ENCODE assay signal across 9 cellular contexts in the genomic region with DNA sequence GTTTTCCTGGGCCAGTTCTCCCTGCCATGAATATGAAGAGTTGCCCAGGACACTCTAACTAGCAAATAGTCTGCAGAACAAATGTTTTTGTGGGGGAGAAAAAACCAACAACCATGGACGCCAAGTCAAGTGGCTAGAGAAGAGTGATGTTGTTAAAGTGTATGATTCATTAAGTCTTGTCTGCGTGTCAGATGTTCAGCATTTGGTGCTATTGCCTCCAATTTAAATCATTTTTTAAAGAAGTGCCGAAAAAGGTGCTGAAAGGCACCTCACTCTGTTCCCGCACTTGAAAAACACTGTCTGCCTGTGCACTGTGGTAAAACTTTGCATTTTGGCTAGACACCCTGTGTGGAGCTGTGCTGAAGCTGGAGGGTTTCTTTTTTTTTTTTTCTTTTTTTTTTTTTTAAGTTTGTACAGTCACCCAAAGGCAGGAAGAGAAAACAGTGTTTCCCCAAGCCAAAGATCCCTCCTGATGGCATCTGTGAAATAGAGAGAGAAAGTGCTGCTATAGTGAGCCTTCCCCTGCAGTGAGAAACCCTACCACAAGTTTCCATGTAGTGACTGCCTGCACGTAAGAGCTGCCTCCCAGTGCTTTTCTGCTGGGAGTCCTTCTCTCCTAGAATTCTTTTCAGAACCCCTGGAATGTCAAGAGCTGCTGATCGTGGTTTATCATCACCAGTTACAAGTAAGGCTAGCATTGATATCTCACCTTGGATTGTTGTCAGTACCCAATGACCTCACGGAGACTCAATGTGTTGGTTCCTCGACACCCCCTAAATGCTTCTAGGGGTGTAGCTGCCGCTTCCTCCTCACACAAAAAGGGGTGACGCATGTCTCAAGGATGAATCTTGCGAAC.
DNase-seq lines count a peak whose midpoint lies in the region; ATAC-seq and TF ChIP-seq lines count a peak whose summit lies in the region.
"Had no signal": no experiment of that assay in that cellular context is flagged by ENCODE, and none has a peak within 500 bp of the region (broad histone marks: within the 10 kb centered on the region; RNA-seq: fewer than 3 reads in every experiment).

No MANE protein-coding gene starts in this region.

- H3K9me3 Mint-ChIP-seq in activated T-helper 17 cell treated with anti-CD3 and anti-CD28 coated beads, Interleukin-2, amount 50 U/mL, for 72 hours, result no peaks in the 10 kb centered on the region

- ATAC-seq in GM18498 (IDR thresholded peaks at IDR 0.05; ENCODE audit: unreplicated experiment), result peak; percentile 68
- ATAC-seq in GM19463 (IDR thresholded peaks at IDR 0.05; ENCODE audit: unreplicated experiment), result peak; percentile 52
- peak; percentile 59 for ATAC-seq in HG03045 (IDR thresholded peaks at IDR 0.05; ENCODE audit: unreplicated experiment)
- peak; percentile 48 for ATAC-seq in activated T-helper 17 cell treated with anti-CD3 and anti-CD28 coated beads, Interleukin-2, amount 50 U/mL, for 72 hours (replicated peaks)

- peak overlapping the region; percentile 6 for H3K27ac Mint-ChIP-seq in activated T-helper 17 cell treated with anti-CD3 and anti-CD28 coated beads, Interleukin-2, amount 50 U/mL, for 72 hours

- no peaks in the 10 kb centered on the region for H4K20me1 ChIP-seq in hepatocyte (ENCODE audit: insufficient read depth, poor library complexity, severe bottlenecking)

- peaks cover 6% of the 10 kb centered on the region for H3K27me3 Mint-ChIP-seq in activated T-helper 17 cell treated with anti-CD3 and anti-CD28 coated beads, Interleukin-2, amount 50 U/mL, for 72 hours

- no peak overlapping the region for H2AFZ ChIP-seq in hepatocyte

- no peaks in the 10 kb centered on the region for H3K4me1 Mint-ChIP-seq in activated T-helper 17 cell treated with anti-CD3 and anti-CD28 coated beads, Interleukin-2, amount 50 U/mL, for 72 hours

- H3K9me3 ChIP-seq in hepatocyte (ENCODE audit: low read depth), result no peaks in the 10 kb centered on the region

- no peaks in the 10 kb centered on the region for H3K36me3 Mint-ChIP-seq in activated T-helper 17 cell treated with anti-CD3 and anti-CD28 coated beads, Interleukin-2, amount 50 U/mL, for 72 hours (ENCODE audit: low read depth)

- no peak for TF ChIP-seq POLR2A in erythroblast (IDR thresholded peaks at IDR 0.05; ENCODE audit: low read length)

- no peak overlapping the region for H3K4me2 ChIP-seq in hepatocyte

- H3K27me3 ChIP-seq in hepatocyte, result peaks cover 5% of the 10 kb centered on the region

- H3K4me3 Mint-ChIP-seq in activated T-helper 17 cell treated with anti-CD3 and anti-CD28 coated beads, Interleukin-2, amount 50 U/mL, for 72 hours, result no peak overlapping the region

- no peaks in the 10 kb centered on the region for H3K79me2 ChIP-seq in hepatocyte

- TF ChIP-seq CTCF in hepatocyte (IDR thresholded peaks at IDR 0.05; ENCODE audit: poor library complexity), result no peak

- 92% methylated on average over 11 of the region's 11 CpGs for WGBS in hepatocyte (ENCODE audit: low lambda C conversion rate, missing lambda C conversion rate)

- H3K4me1 ChIP-seq in hepatocyte (ENCODE audit: insufficient read depth), result no peaks in the 10 kb centered on the region

- no peak overlapping the region for H3K27ac ChIP-seq in hepatocyte
- H3K27ac ChIP-seq: skin epidermis had no signal

- H3K4me3 ChIP-seq in hepatocyte, result no peak overlapping the region
- H3K4me3 ChIP-seq: skin epidermis had no signal

- DNase-seq in GF-D8 (lab: John Stamatoyannopoulos, UW) (no peak), hepatocyte (ENCODE audit: low spot score) (no peak), erythroblast (lab: John Stamatoyannopoulos, UW) (no peak)
- no peak for DNase-seq in activated CD4-positive, alpha-beta T cell treated with anti-CD3 and anti-CD28 coated beads, Interleukin-2, amount 50 U/mL, for 4 hours

- no peaks in the 10 kb centered on the region for H3K36me3 ChIP-seq in hepatocyte (replicated peaks; ENCODE audit: insufficient read depth, low read depth)

- no peaks in the 10 kb centered on the region for H3K9me2 ChIP-seq in hepatocyte (replicated peaks; ENCODE audit: insufficient read depth)
